In the genomic region with DNA sequence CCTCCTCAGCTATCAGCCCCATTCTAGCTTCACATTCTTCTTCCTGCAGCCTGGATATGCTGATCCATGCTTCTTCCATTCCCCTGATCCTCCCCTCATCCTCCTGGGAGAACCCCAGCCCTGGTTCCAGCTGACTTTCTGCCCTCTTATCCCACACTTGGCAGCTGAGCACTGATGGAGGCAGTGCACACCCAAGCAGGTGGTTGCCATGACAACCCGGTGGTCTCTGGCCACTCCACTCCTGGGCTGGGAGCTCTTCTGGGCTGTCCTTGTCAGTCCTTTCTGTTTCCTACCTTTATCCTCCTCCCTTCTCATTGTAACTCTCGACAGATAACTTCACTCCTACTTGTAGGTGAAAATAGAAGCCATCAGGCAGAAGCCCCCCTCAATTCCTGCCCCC, we compare ENCODE assay signal across 1 cellular context.
TF ChIP-seq lines count a peak whose summit lies in the region.

No MANE protein-coding gene starts in this region.

TF ChIP-seq in WTC11, 78 proteins besides CTCF, POLR2A, EP300 and RAD21:
- TF ChIP-seq PRRX2 (CRISPR knock-in tag; IDR thresholded peaks at IDR 0.05), result no peak
- TF ChIP-seq ZNF219 (CRISPR knock-in tag; IDR thresholded peaks at IDR 0.05; ENCODE audit: borderline replicate concordance), result no peak
- TF ChIP-seq, protein P1, sequence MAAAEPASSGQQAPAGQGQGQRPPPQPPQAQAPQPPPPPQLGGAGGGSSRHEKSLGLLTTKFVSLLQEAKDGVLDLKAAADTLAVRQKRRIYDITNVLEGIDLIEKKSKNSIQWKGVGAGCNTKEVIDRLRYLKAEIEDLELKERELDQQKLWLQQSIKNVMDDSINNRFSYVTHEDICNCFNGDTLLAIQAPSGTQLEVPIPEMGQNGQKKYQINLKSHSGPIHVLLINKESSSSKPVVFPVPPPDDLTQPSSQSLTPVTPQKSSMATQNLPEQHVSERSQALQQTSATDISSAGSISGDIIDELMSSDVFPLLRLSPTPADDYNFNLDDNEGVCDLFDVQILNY (CRISPR knock-in tag; IDR thresholded peaks at IDR 0.05), result no peak
- no peak for TF ChIP-seq ZNF532 (CRISPR knock-in tag; IDR thresholded peaks at IDR 0.05; ENCODE audit: borderline replicate concordance)
- TF ChIP-seq, protein P2, sequence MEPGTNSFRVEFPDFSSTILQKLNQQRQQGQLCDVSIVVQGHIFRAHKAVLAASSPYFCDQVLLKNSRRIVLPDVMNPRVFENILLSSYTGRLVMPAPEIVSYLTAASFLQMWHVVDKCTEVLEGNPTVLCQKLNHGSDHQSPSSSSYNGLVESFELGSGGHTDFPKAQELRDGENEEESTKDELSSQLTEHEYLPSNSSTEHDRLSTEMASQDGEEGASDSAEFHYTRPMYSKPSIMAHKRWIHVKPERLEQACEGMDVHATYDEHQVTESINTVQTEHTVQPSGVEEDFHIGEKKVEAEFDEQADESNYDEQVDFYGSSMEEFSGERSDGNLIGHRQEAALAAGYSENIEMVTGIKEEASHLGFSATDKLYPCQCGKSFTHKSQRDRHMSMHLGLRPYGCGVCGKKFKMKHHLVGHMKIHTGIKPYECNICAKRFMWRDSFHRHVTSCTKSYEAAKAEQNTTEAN (CRISPR knock-in tag; IDR thresholded peaks at IDR 0.05), result no peak
- TF ChIP-seq ZNF416 (CRISPR knock-in tag; IDR thresholded peaks at IDR 0.05), result no peak
- no peak for TF ChIP-seq KAT7 (CRISPR knock-in tag; IDR thresholded peaks at IDR 0.05; ENCODE audit: borderline replicate concordance)
- TF ChIP-seq GABPB1 (CRISPR knock-in tag; IDR thresholded peaks at IDR 0.05), result no peak
- TF ChIP-seq ZNF138 (CRISPR knock-in tag; conservative IDR thresholded peaks at IDR 0.05), result no peak
- TF ChIP-seq ZNF423 (CRISPR knock-in tag; IDR thresholded peaks at IDR 0.05), result no peak
- TF ChIP-seq SP1 (CRISPR knock-in tag; conservative IDR thresholded peaks at IDR 0.05), result no peak
- TF ChIP-seq ESRRA (CRISPR knock-in tag; IDR thresholded peaks at IDR 0.05; ENCODE audit: borderline replicate concordance), result no peak
- TF ChIP-seq ZSCAN18 (CRISPR knock-in tag; IDR thresholded peaks at IDR 0.05), result no peak
- TF ChIP-seq TEAD4 (CRISPR knock-in tag; IDR thresholded peaks at IDR 0.05), result no peak
- TF ChIP-seq TP53 (CRISPR knock-in tag; IDR thresholded peaks at IDR 0.05), result no peak
TF ChIP-seq in WTC11: peak in this region for 0.
